In the genomic region with DNA sequence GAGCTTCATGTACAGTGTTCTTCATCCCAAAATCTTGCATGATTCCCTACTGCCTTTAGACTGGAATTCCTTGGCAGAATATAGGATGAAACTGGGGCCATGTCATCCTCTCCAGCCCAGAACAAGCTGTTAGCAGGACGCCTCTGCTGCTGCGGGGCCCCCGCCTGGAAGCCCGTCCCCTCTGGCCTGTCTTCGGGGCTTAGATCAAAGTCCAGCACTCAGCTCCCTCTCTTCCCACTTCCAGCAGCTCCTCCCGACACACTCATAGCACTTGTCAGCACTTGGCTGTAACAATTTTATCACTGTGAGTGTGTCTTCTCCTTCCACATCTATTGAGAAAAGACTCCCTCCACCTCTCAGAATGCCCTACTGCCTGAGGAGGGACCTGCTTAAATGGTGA, we compare ENCODE assay signal across 21 cellular contexts.
DNase-seq lines count a peak whose midpoint lies in the region; ATAC-seq and TF ChIP-seq lines count a peak whose summit lies in the region.
"Had no signal": no experiment of that assay in that cellular context is flagged by ENCODE, and none has a peak within 500 bp of the region (broad histone marks: within the 10 kb centered on the region; RNA-seq: fewer than 3 reads in every experiment).

No MANE protein-coding gene starts in this region.

- H2BK20ac ChIP-seq in IMR-90 (ENCODE audit: low read depth, low read length), result peak overlapping the region; percentile 18; the same call in 1 of the 2 replicates

- H3K4me1 ChIP-seq in IMR-90 (ENCODE audit: control insufficient read depth, insufficient read depth, low read length) (peaks cover 58% of the 10 kb centered on the region), muscle layer of duodenum (ENCODE audit: control insufficient read depth in 1 of 2, insufficient read depth in 2 of 2, low read length in 2 of 2) (peaks cover 26 to 55% of the 10 kb centered on the region in 2 donors), suprapubic skin (peaks cover 11% of the 10 kb centered on the region)

- in situ Hi-C loops in IMR-90 (cut with MboI; ENCODE audit: low sequenced_read_pairs), result no loop called here

- intact Hi-C loops in IMR-90 (cut with micrococcal nuclease), result no loop called here

- H3K4ac ChIP-seq in IMR-90 (ENCODE audit: low read depth, low read length), result peak overlapping the region; percentile 86

- H2BK15ac ChIP-seq in IMR-90 (ENCODE audit: low read depth, low read length), result 0 out of 3 replicates have a peak overlapping the region, but pooled peaks have one; percentile 7

- H2AK5ac ChIP-seq in IMR-90 (ENCODE audit: low read depth, low read length), result 0 out of 2 replicates have a peak overlapping the region, but pooled peaks have one; percentile 1

- peak; percentile 14 for DNase-seq in IMR-90
- no peak for DNase-seq in endothelial cell (ENCODE audit: low spot score)
- DNase-seq in suprapubic skin (ENCODE audit: low spot score in 2 of 2), result no peak
- no peak for DNase-seq in retina
- no peak for DNase-seq in activated CD4-positive, alpha-beta T cell treated with anti-CD3 and anti-CD28 coated beads for 4 hours
- DNase-seq: activated CD4-positive, alpha-beta memory T cell treated with anti-CD3 and anti-CD28 coated beads, Interleukin-2, amount 10 ng/mL, durations not matched to agents 7 days and 5 days; activated T-cell treated with anti-CD3 and anti-CD28 coated beads, Interleukin-2, amount 50 U/mL, for 4 hours; CD8-positive, alpha-beta memory T cell; midbrain; NCI-H1105 treated with DMSO at 0.1 percent for 48 hours; NCI-H2171 treated with DMSO at 0.1 percent for 48 hours; NCI-H69; PC-3; stimulated activated CD8-positive, alpha-beta memory T cell treated with anti-CD3 and anti-CD28 coated beads, Interleukin-4, amount 100 ng/mL, for 48 hours had no signal

- no peaks in the 10 kb centered on the region for H3K9me3 Mint-ChIP-seq in endothelial cell (ENCODE audit: unreplicated experiment)
- H3K9me3 Mint-ChIP-seq: activated CD4-positive, alpha-beta memory T cell treated with anti-CD3 and anti-CD28 coated beads, Interleukin-2, amount 10 ng/mL, durations not matched to agents 7 days and 5 days; activated naive CD4-positive, alpha-beta T cell treated with anti-CD3 and anti-CD28 coated beads, Interleukin-2, amount 50 U/mL, for 24 hours; activated T-cell treated with anti-CD3 and anti-CD28 coated beads, Interleukin-2, amount 50 U/mL, for 4 hours; CD8-positive, alpha-beta memory T cell; T-helper 2 cell treated with Interferon-gamma antibody and Interleukin-4, amounts not matched to agents 5 μg/mL and 100 μg/mL, for 36 hours; WTC11 had no signal

- CTCF ChIA-PET in IMR-90 (lab: Yijun Ruan, JAX), result interaction anchor here (1.4 kb wide), 1 partner anchor 55 kb away, joined by 4 read pairs; no protein-coding TSS in a partner anchor

- no TSS peak for BruUV-seq in IMR-90 (replicated peaks; lab: Mats Ljungman, UMichigan)

- no peak overlapping the region for H3K4me2 ChIP-seq in IMR-90 (ENCODE audit: low read depth, low read length)

- no peak overlapping the region for H4K5ac ChIP-seq in IMR-90 (ENCODE audit: low read depth, low read length)

- H2BK5ac ChIP-seq in IMR-90 (ENCODE audit: low read depth, low read length, poor library complexity, severe bottlenecking), result no peak overlapping the region

- no peak for TF ChIP-seq EP300 in suprapubic skin (IDR thresholded peaks at IDR 0.05)

- H3K4me1 Mint-ChIP-seq in endothelial cell (ENCODE audit: unreplicated experiment), result peaks cover 50% of the 10 kb centered on the region
- H3K4me1 Mint-ChIP-seq: activated CD4-positive, alpha-beta memory T cell treated with anti-CD3 and anti-CD28 coated beads, Interleukin-2, amount 10 ng/mL, durations not matched to agents 7 days and 5 days; activated naive CD4-positive, alpha-beta T cell treated with anti-CD3 and anti-CD28 coated beads, Interleukin-2, amount 50 U/mL, for 24 hours; CD8-positive, alpha-beta memory T cell had no signal

- peaks cover 5% of the 10 kb centered on the region for H3K36me3 Mint-ChIP-seq in endothelial cell (ENCODE audit: low read depth, unreplicated experiment)
- H3K36me3 Mint-ChIP-seq: activated naive CD4-positive, alpha-beta T cell treated with anti-CD3 and anti-CD28 coated beads, Interleukin-2, amount 50 U/mL, for 24 hours; CD8-positive, alpha-beta memory T cell; WTC11 had no signal

- POLR2A ChIA-PET in IMR-90 (lab: Charles Lee; ENCODE audit: unreplicated experiment), result no interaction called here

- no peaks in the 10 kb centered on the region for H3K27me3 ChIP-seq in IMR-90 (ENCODE audit: control insufficient read depth, insufficient read depth, low read length)
- no peaks in the 10 kb centered on the region for H3K27me3 ChIP-seq in muscle layer of duodenum (ENCODE audit: low read depth, low read length)
- H3K27me3 ChIP-seq in suprapubic skin, result no peaks in the 10 kb centered on the region
- H3K27me3 ChIP-seq: SJSA1 had no signal

- dilution Hi-C loops in IMR-90 (cut with HindIII; ENCODE audit: low sequenced_read_pairs, unreplicated experiment), result no loop called here

- peak overlapping the region; percentile 86 for H3K23ac ChIP-seq in IMR-90 (ENCODE audit: low read depth, low read length)

- H3K4me3 Mint-ChIP-seq in endothelial cell (ENCODE audit: unreplicated experiment), result peak overlapping the region; percentile 38
- H3K4me3 Mint-ChIP-seq: activated CD4-positive, alpha-beta memory T cell treated with anti-CD3 and anti-CD28 coated beads, Interleukin-2, amount 10 ng/mL, durations not matched to agents 7 days and 5 days; activated naive CD4-positive, alpha-beta T cell treated with anti-CD3 and anti-CD28 coated beads, Interleukin-2, amount 50 U/mL, for 24 hours; activated T-cell treated with anti-CD3 and anti-CD28 coated beads, Interleukin-2, amount 50 U/mL, for 4 hours; CD8-positive, alpha-beta memory T cell; T-helper 2 cell treated with Interferon-gamma antibody and Interleukin-4, amounts not matched to agents 5 μg/mL and 100 μg/mL, for 36 hours; WTC11 had no signal

- TF ChIP-seq RAD21 in IMR-90 (IDR thresholded peaks at IDR 0.05; ENCODE audit: low read length), result no peak

- no peak overlapping the region for H3K56ac ChIP-seq in IMR-90 (ENCODE audit: extremely low read depth, insufficient read depth, low read length)

- H3K14ac ChIP-seq in IMR-90 (replicated peaks; ENCODE audit: low read depth, low read length), result peak overlapping the region; percentile 40; the same call in 1 of the 2 replicates

- TF ChIP-seq CTCF in IMR-90 (conservative IDR thresholded peaks at IDR 0.05; ENCODE audit: low read depth, low read length) (no peak), endothelial cell (IDR thresholded peaks at IDR 0.05; ENCODE audit: unreplicated experiment) (no peak), suprapubic skin (IDR thresholded peaks at IDR 0.05) (no peak)

- H3K27ac ChIP-seq in IMR-90 (ENCODE audit: insufficient read depth, low read length), result no peak overlapping the region
- no peak overlapping the region for H3K27ac ChIP-seq in muscle layer of duodenum (ENCODE audit: low read length)
- no peak overlapping the region for H3K27ac ChIP-seq in suprapubic skin
- H3K27ac ChIP-seq: SJSA1 had no signal

- H3K79me1 ChIP-seq in IMR-90 (ENCODE audit: low read depth in 1 of 2, low read length in 2 of 2), result peaks cover 30 to 88% of the 10 kb centered on the region in 2 experiments

- peak overlapping the region in 1 of 2 experiments; percentile 36; a peak in 2 of 4 replicates for H4K8ac ChIP-seq in IMR-90 (ENCODE audit: low read depth in 2 of 2, low read length in 2 of 2)

- H3K18ac ChIP-seq in IMR-90 (ENCODE audit: low read depth, low read length), result no peak overlapping the region

- ATAC-seq in IMR-90 (ENCODE audit: low read depth), result no peak
- no peak for ATAC-seq in GM21619 (IDR thresholded peaks at IDR 0.05; ENCODE audit: unreplicated experiment)
- no peak for ATAC-seq in HG02642 (IDR thresholded peaks at IDR 0.05; ENCODE audit: poor library complexity, unreplicated experiment)
- ATAC-seq: activated T-cell treated with anti-CD3 and anti-CD28 coated beads, Interleukin-2, amount 50 U/mL, for 4 hours; PC-3; WTC11 had no signal

- H2BK120ac ChIP-seq in IMR-90 (ENCODE audit: low read depth, low read length), result peak overlapping the region; percentile 8

- no peak overlapping the region for H2AK9ac ChIP-seq in IMR-90 (replicated peaks; ENCODE audit: low read depth, low read length, poor library complexity)

- peaks cover 9% of the 10 kb centered on the region; the same call in 1 of the 2 replicates for H4K20me1 ChIP-seq in IMR-90 (ENCODE audit: insufficient read depth, low read length)

- H3K36me3 ChIP-seq in IMR-90 (ENCODE audit: control insufficient read depth, insufficient read depth, low read length), result peaks cover 73% of the 10 kb centered on the region
- H3K36me3 ChIP-seq in muscle layer of duodenum (ENCODE audit: control insufficient read depth in 1 of 2, insufficient read depth in 2 of 2, low read length in 2 of 2), result peaks cover 0 to 3% of the 10 kb centered on the region in 2 donors
- H3K36me3 ChIP-seq in suprapubic skin, result no peaks in the 10 kb centered on the region
- H3K36me3 ChIP-seq: SJSA1 had no signal

- peak overlapping the region; percentile 61 for H3K27ac Mint-ChIP-seq in endothelial cell (ENCODE audit: unreplicated experiment)
- H3K27ac Mint-ChIP-seq: activated CD4-positive, alpha-beta memory T cell treated with anti-CD3 and anti-CD28 coated beads, Interleukin-2, amount 10 ng/mL, durations not matched to agents 7 days and 5 days; activated naive CD4-positive, alpha-beta T cell treated with anti-CD3 and anti-CD28 coated beads, Interleukin-2, amount 50 U/mL, for 24 hours; CD8-positive, alpha-beta memory T cell; T-helper 2 cell treated with Interferon-gamma antibody and Interleukin-4, amounts not matched to agents 5 μg/mL and 100 μg/mL, for 36 hours; WTC11 had no signal

- peak overlapping the region; percentile 14 for H2AFZ ChIP-seq in IMR-90 (replicated peaks; ENCODE audit: low read length, poor library complexity)

- no CpG with 5 or more reads among the region's 6 CpGs for WGBS in IMR-90 (ENCODE audit: extremely low coverage in 2 of 2, insufficient read length in 1 of 2), 2 experiments
- 60% methylated on average over 6 of the region's 6 CpGs for WGBS in suprapubic skin

- H3K9ac ChIP-seq in IMR-90 (ENCODE audit: low read depth, low read length), result no peak overlapping the region

- H3K4me3 ChIP-seq in IMR-90 (ENCODE audit: insufficient read depth, low read depth, low read length) (no peak overlapping the region), muscle layer of duodenum (ENCODE audit: low read depth in 1 of 2, low read length in 2 of 2) (peak overlapping the region; percentile 63 to 80), suprapubic skin (peak overlapping the region; percentile 15)
- H3K4me3 ChIP-seq: SJSA1 had no signal

- no peaks in the 10 kb centered on the region for H3K9me3 ChIP-seq in IMR-90 (ENCODE audit: control insufficient read depth, insufficient read depth, low read length)
- no peaks in the 10 kb centered on the region for H3K9me3 ChIP-seq in muscle layer of duodenum (ENCODE audit: control insufficient read depth in 1 of 2, low read length in 2 of 2)
- H3K9me3 ChIP-seq in suprapubic skin, result no peaks in the 10 kb centered on the region
- H3K9me3 ChIP-seq: SJSA1 had no signal

- H3K27me3 Mint-ChIP-seq in endothelial cell (ENCODE audit: unreplicated experiment), result peaks cover 12% of the 10 kb centered on the region

- TF ChIP-seq POLR2A in IMR-90 (IDR thresholded peaks at IDR 0.05; ENCODE audit: low read depth, low read length) (no peak), suprapubic skin (IDR thresholded peaks at IDR 0.05) (no peak)

- H3K9me1 ChIP-seq in IMR-90 (ENCODE audit: insufficient read depth, low read length), result peaks cover 33% of the 10 kb centered on the region

- H4K91ac ChIP-seq in IMR-90 (ENCODE audit: insufficient read depth, low read depth, low read length), result no peak overlapping the region
